Comparison of ENCODE assay signal across 8 cellular contexts in genomic region chr16:30005341-30006094, GRCh38. TPM values are rescaled to one million over a fixed set of nuclear protein-coding genes. Genes with fewer than 3 reads are reported as not detected.
A peak's percentile ranks its signal among the peaks of the same experiment; 100 is the strongest.
DNase-seq lines count a peak whose midpoint lies in the region; ATAC-seq and TF ChIP-seq lines count a peak whose summit lies in the region.

No MANE protein-coding gene starts in this region.

- TF ChIP-seq CTCF in Calu3 (IDR thresholded peaks at IDR 0.05; ENCODE audit: unreplicated experiment) (peak; percentile 87), SK-N-SH (IDR thresholded peaks at IDR 0.05) (peak; percentile 86), choroid plexus epithelial cell (conservative IDR thresholded peaks at IDR 0.05; ENCODE audit: low read depth, low read length) (peak; percentile 83), lung (IDR thresholded peaks at IDR 0.05; ENCODE audit: control extremely low read depth, extremely low read depth) (peak; percentile 35)

- in situ Hi-C loops in HAP-1 (cut with MboI; ENCODE audit: low sequenced_read_pairs) = no loop called here

- H3K27ac ChIP-seq in SK-N-SH (ENCODE audit: low read depth in 2 of 2, low read length in 1 of 2) (no peak overlapping the region; a peak in 1 of 4 replicates), lung (ENCODE audit: low read depth in 1 of 2, low read length in 1 of 2) (no peak overlapping the region)

- H3K9me2 ChIP-seq in SK-N-SH = no peaks in the 10 kb centered on the region

- H3K4me3 ChIP-seq in HAP-1 (no peak overlapping the region), SK-N-SH (ENCODE audit: low read depth in 2 of 2, low read length in 1 of 2) (no peak overlapping the region; a peak in 1 of 4 replicates), choroid plexus epithelial cell (ENCODE audit: low read depth, low read length) (no peak overlapping the region), lung (no peak overlapping the region)

- no peak overlapping the region for H3K4me3 Mint-ChIP-seq in Calu3 (ENCODE audit: low read depth, unreplicated experiment)

- H3K79me2 ChIP-seq in SK-N-SH (ENCODE audit: insufficient read depth) = no peaks in the 10 kb centered on the region

- peaks cover 53% of the 10 kb centered on the region for H3K36me3 Mint-ChIP-seq in Calu3 (ENCODE audit: insufficient read depth, unreplicated experiment)

- no peaks in the 10 kb centered on the region; the same call in 1 of the 2 replicates for H3K4me1 ChIP-seq in HAP-1
- peaks cover 0 to 1% of the 10 kb centered on the region in 2 experiments; a peak in 1 of 4 replicates for H3K4me1 ChIP-seq in SK-N-SH (ENCODE audit: control insufficient read depth in 1 of 2, insufficient read depth in 2 of 2, low read depth in 1 of 2, low read length in 1 of 2)
- peaks cover 0 to under 1% of the 10 kb centered on the region in 2 donors for H3K4me1 ChIP-seq in lung (ENCODE audit: control insufficient read depth in 2 of 2, insufficient read depth in 2 of 2, low read length in 2 of 2)

- peaks cover 6% of the 10 kb centered on the region for H3K4me1 Mint-ChIP-seq in Calu3 (ENCODE audit: low read depth, unreplicated experiment)

- H3K36me3 ChIP-seq in HAP-1 (replicated peaks) = peaks cover 34% of the 10 kb centered on the region
- H3K36me3 ChIP-seq in SK-N-SH (replicated peaks in 1 of 2; ENCODE audit: control insufficient read depth in 1 of 2, insufficient read depth in 2 of 2, low read length in 1 of 2) = peaks cover 0 to 14% of the 10 kb centered on the region in 2 experiments
- H3K36me3 ChIP-seq in lung (ENCODE audit: control insufficient read depth in 2 of 2, insufficient read depth in 2 of 2, low read length in 2 of 2) = peaks cover 0 to 23% of the 10 kb centered on the region in 2 donors

- no peaks in the 10 kb centered on the region for H4K20me1 ChIP-seq in SK-N-SH (ENCODE audit: insufficient read depth)

- CTCF ChIA-PET in Calu3 (lab: Charles Lee) (interaction anchor here (0.7 to 1.6 kb wide), 6 partner anchors 10 to 157 kb away, joined by 3 to 6 read pairs (median 4); partner anchors contain the start of genes HIRIP3 and KCTD13), SK-N-SH (lab: Yijun Ruan, JAX) (interaction anchor here (0.6 to 4.7 kb wide), 25 partner anchors 9 to 216 kb away, joined by 3 to 41 read pairs (median 4); partner anchors contain the start of genes INO80E, PAGR1, SEZ6L2 and TAOK2)

- BruUV-seq in Calu3 (replicated peaks; lab: Mats Ljungman, UMichigan) = no TSS peak

- no peaks in the 10 kb centered on the region for H3K9me3 ChIP-seq in HAP-1
- no peaks in the 10 kb centered on the region for H3K9me3 ChIP-seq in SK-N-SH
- H3K9me3 ChIP-seq in lung (ENCODE audit: control insufficient read depth in 2 of 2, insufficient read depth in 1 of 2, low read length in 1 of 2) = peaks cover 0 to 3% of the 10 kb centered on the region in 2 donors

- H2AFZ ChIP-seq in SK-N-SH (ENCODE audit: low read depth) = no peak overlapping the region

- no peaks in the 10 kb centered on the region for H3F3A ChIP-seq in SK-N-SH (replicated peaks; ENCODE audit: insufficient read depth)

- peaks cover 8% of the 10 kb centered on the region for H3K27me3 Mint-ChIP-seq in Calu3 (ENCODE audit: unreplicated experiment)

- peak; percentile 69 for DNase-seq in Calu3
- peak; percentile 29 to 66 for DNase-seq in HAP-1 (ENCODE audit: low spot score in 2 of 2)
- peak; percentile 91 for DNase-seq in SK-N-SH
- peak; percentile 56 for DNase-seq in choroid plexus epithelial cell (ENCODE audit: low read depth)
- DNase-seq in lung (ENCODE audit: low spot score) = no peak
- no peak for DNase-seq in GF-D8 (lab: John Stamatoyannopoulos, UW)
- DNase-seq in activated CD8-positive, alpha-beta memory T cell treated with anti-CD3 and anti-CD28 coated beads for 24 hours = no peak

- ATAC-seq in lung (ENCODE audit: insufficient read depth, low FRiP score) (peak; percentile 58), GM18861 (IDR thresholded peaks at IDR 0.05; ENCODE audit: unreplicated experiment) (no peak)

- peak; percentile 59 for TF ChIP-seq RAD21 in SK-N-SH (IDR thresholded peaks at IDR 0.05; ENCODE audit: low read length)

- no peak overlapping the region for H3K4me2 ChIP-seq in SK-N-SH

- 73% methylated on average over 20 of the region's 35 CpGs for WGBS in SK-N-SH (ENCODE audit: low lambda C conversion rate)
- WGBS in lung, 2 donors = 56 to 65% methylated on average over 35 of the region's 35 CpGs

- no peak for TF ChIP-seq EP300 in SK-N-SH (IDR thresholded peaks at IDR 0.05; ENCODE audit: borderline replicate concordance in 1 of 2, low read depth in 1 of 2, low read length in 1 of 2)

- H3K27me3 ChIP-seq in HAP-1 (ENCODE audit: low read depth) = no peaks in the 10 kb centered on the region
- no peaks in the 10 kb centered on the region for H3K27me3 ChIP-seq in SK-N-SH (ENCODE audit: insufficient read depth)
- H3K27me3 ChIP-seq in lung (ENCODE audit: control insufficient read depth, insufficient read depth) = peaks cover 4% of the 10 kb centered on the region

- H3K9ac ChIP-seq in SK-N-SH = no peak overlapping the region

- POLR2A ChIA-PET in SK-N-SH (lab: Yijun Ruan, JAX) = interaction anchor here (0.6 to 1.0 kb wide), 4 partner anchors 9 to 209 kb away, joined by 3 to 5 read pairs (median 3); partner anchors contain the start of gene SEZ6L2

- intact Hi-C loops in Calu3 (cut with micrococcal nuclease; ENCODE audit: unreplicated experiment) = loop anchor here (2.0 to 5.0 kb wide), 3 partner anchors 107 to 183 kb away; partner anchors contain the start of genes CDIPT, MVP and SEZ6L2

- H3K27ac Mint-ChIP-seq in Calu3 (ENCODE audit: unreplicated experiment) = no peak overlapping the region

- no peaks in the 10 kb centered on the region for H3K9me3 Mint-ChIP-seq in Calu3 (ENCODE audit: low read depth, unreplicated experiment)

TF ChIP-seq in SK-N-SH, 30 proteins besides CTCF, POLR2A, EP300 and RAD21:
- peak; percentile 38; the same call in 1 of the 2 replicates for TF ChIP-seq YY1 (IDR thresholded peaks at IDR 0.05; ENCODE audit: low read depth)
- no peak for TF ChIP-seq MEF2A (IDR thresholded peaks at IDR 0.05; ENCODE audit: borderline replicate concordance, low read depth)
- TF ChIP-seq NFIC (IDR thresholded peaks at IDR 0.05; ENCODE audit: borderline replicate concordance) = no peak
- TF ChIP-seq NRF1 (IDR thresholded peaks at IDR 0.05; ENCODE audit: low read depth, low read length) = no peak
- TF ChIP-seq RFX5 (IDR thresholded peaks at IDR 0.05; ENCODE audit: low read length) = no peak
- peak; percentile 69 for TF ChIP-seq SMC3 (IDR thresholded peaks at IDR 0.05; ENCODE audit: low read depth, low read length)

RNA-seq across cellular contexts. Expression of gene DOC2A, which starts 5.3 kb away (rescaled TPM):
- total RNA-seq in Calu3 (2022) (18.0 and 19.9 TPM in 2 replicates), lung (1 to 10 TPM; 2.4 to 8.7 TPM)
- polyA plus RNA-seq in SK-N-SH (2012; rRNA removed) (10.3 and 10.4 TPM in 2 replicates), lung (1 to 10 TPM; 1.4 to 2.9 TPM)
- 2.3 and 4.3 TPM in 2 replicates for polyA plus RNA-seq in SK-N-SH (2012; cell fraction: cytosol; rRNA removed)
- polyA plus RNA-seq in SK-N-SH (2012; cell fraction: nucleus; rRNA removed) = 58.4 and 67.6 TPM in 2 replicates

RNA-seq across cellular contexts. Expression of gene INO80E, which starts 9.5 kb away (rescaled TPM):
- 107 TPM in 2 replicates for total RNA-seq in Calu3 (2022)
- polyA plus RNA-seq in SK-N-SH (2012; rRNA removed) = 43.9 and 46.6 TPM in 2 replicates
- polyA plus RNA-seq in SK-N-SH (2012; cell fraction: cytosol; rRNA removed) = 45.0 and 50.1 TPM in 2 replicates
- polyA plus RNA-seq in SK-N-SH (2012; cell fraction: nucleus; rRNA removed) = 98.2 and 102 TPM in 2 replicates
- total RNA-seq in lung = 10 to 100 TPM; 37.5 to 68.5 TPM
- polyA plus RNA-seq in lung = 100 to 1,000 TPM in 1 of 2 donors, 10 to 100 TPM in 1; 51.8 to 105 TPM

RNA-seq across cellular contexts. Expression of gene HIRIP3, which starts 10.1 kb away (rescaled TPM):
- total RNA-seq in Calu3 (2022) = 26.3 and 28.5 TPM in 2 replicates
- polyA plus RNA-seq in SK-N-SH (2012; rRNA removed) = 15.4 and 18.9 TPM in 2 replicates
- polyA plus RNA-seq in SK-N-SH (2012; cell fraction: cytosol; rRNA removed) = 10.2 and 14.3 TPM in 2 replicates
- polyA plus RNA-seq in SK-N-SH (2012; cell fraction: nucleus; rRNA removed) = 10.6 and 15.2 TPM in 2 replicates
- total RNA-seq in lung = 10 to 100 TPM; 16.9 to 22.7 TPM
- 10 to 100 TPM; 13.1 to 18.4 TPM for polyA plus RNA-seq in lung

RNA-seq across cellular contexts. Expression of gene C16orf92, which starts 17.5 kb away (rescaled TPM):
- total RNA-seq in Calu3 (2022) (not detected in 2 replicates), lung (not detected)
- polyA plus RNA-seq in SK-N-SH (2012; rRNA removed) (not detected in 2 replicates), lung (not detected)
- polyA plus RNA-seq in SK-N-SH (2012; cell fraction: cytosol; rRNA removed) = not detected in 2 replicates
- polyA plus RNA-seq in SK-N-SH (2012; cell fraction: nucleus; rRNA removed) = not detected in 2 replicates

RNA-seq across cellular contexts. Expression of gene TLCD3B, which starts 25.6 kb away (rescaled TPM):
- total RNA-seq in Calu3 (2022) (0.90 and 1.5 TPM in 2 replicates), lung (under 1 TPM in 1 of 2 donors, not detected in 1; 0.43 TPM)
- polyA plus RNA-seq in SK-N-SH (2012; rRNA removed) (2.3 and 3.8 TPM in 2 replicates), lung (under 1 TPM in 1 of 2 donors, not detected in 1; 0.03 TPM)
- polyA plus RNA-seq in SK-N-SH (2012; cell fraction: cytosol; rRNA removed) = 2.2 and 4.1 TPM in 2 replicates
- 6.9 and 8.9 TPM in 2 replicates for polyA plus RNA-seq in SK-N-SH (2012; cell fraction: nucleus; rRNA removed)

Comparison
In these comparisons a context has a peak if more than half of its experiments do, and no peak if none do; other contexts are left out.
1. DNase-seq: peak in Calu3 (single experiment), HAP-1 (2 of 2), SK-N-SH (single experiment) and choroid plexus epithelial cell (single experiment); none in lung (single experiment), GF-D8 (single experiment) and activated CD8-positive, alpha-beta memory T cell treated with anti-CD3 and anti-CD28 coated beads for 24 hours (single experiment).
2. CTCF ChIP-seq: peak in every context shown above with its lines; median percentile 87 in Calu3; 86 in SK-N-SH; 83 in choroid plexus epithelial cell; 35 in lung.